8 cellular contexts compared by ENCODE assay signal in genomic region chr20:48904566-48905321, GRCh38. TPM values are rescaled to one million over a fixed set of nuclear protein-coding genes. Genes with fewer than 3 reads are reported as not detected.
A peak's percentile ranks its signal among the peaks of the same experiment; 100 is the strongest.
DNase-seq lines count a peak whose midpoint lies in the region; ATAC-seq and TF ChIP-seq lines count a peak whose summit lies in the region.

No MANE protein-coding gene starts in this region.

- H3K4me3 ChIP-seq in H7 (ENCODE audit: insufficient read depth, low read depth, low read length) (0 out of 2 replicates have a peak overlapping the region, but pooled peaks have one; percentile 0), mucosa of descending colon (no peak overlapping the region)

- peaks cover 10% of the 10 kb centered on the region for H3K4me1 Mint-ChIP-seq in endothelial cell (ENCODE audit: unreplicated experiment)

- H3K4me3 Mint-ChIP-seq in endothelial cell (ENCODE audit: unreplicated experiment), result no peak overlapping the region

- intact Hi-C loops in mucosa of descending colon (cut with DNase I, micrococcal nuclease), result loop anchor here (5.0 kb wide), 1 partner anchor 247 kb away; no protein-coding TSS in a partner anchor

- no peaks in the 10 kb centered on the region for H3K9me3 ChIP-seq in mucosa of descending colon

- ATAC-seq in mucosa of descending colon, result peak; percentile 78
- ATAC-seq in GM18502 (IDR thresholded peaks at IDR 0.05; ENCODE audit: poor library complexity, unreplicated experiment), result no peak

- peaks cover 12% of the 10 kb centered on the region for H3K36me3 Mint-ChIP-seq in endothelial cell (ENCODE audit: low read depth, unreplicated experiment)

- H3K27me3 Mint-ChIP-seq in endothelial cell (ENCODE audit: unreplicated experiment), result peaks cover 2% of the 10 kb centered on the region

- H3K9me3 Mint-ChIP-seq in endothelial cell (ENCODE audit: unreplicated experiment), result no peaks in the 10 kb centered on the region

- H3K27me3 ChIP-seq in H7 (ENCODE audit: control insufficient read depth, insufficient read depth, low read length), result no peaks in the 10 kb centered on the region

- peaks cover 5% of the 10 kb centered on the region for H3K4me1 ChIP-seq in mucosa of descending colon (ENCODE audit: low read depth)

- DNase-seq in AML-193 (lab: John Stamatoyannopoulos, UW) (peak; percentile 61 to 78), H7 (peak; percentile 75), NCI-H82 (lab: John Stamatoyannopoulos, UW) (peak; percentile 75), endothelial cell (ENCODE audit: low spot score) (peak; percentile 70), mucosa of descending colon (peak in 2 of 3 donors; percentile 51 to 80)
- peak; percentile 41 to 43 for DNase-seq in activated CD8-positive, alpha-beta memory T cell treated with anti-CD3 and anti-CD28 coated beads for 4 hours (ENCODE audit: low read depth in 2 of 2)
- peak; percentile 47 for DNase-seq in stimulated activated CD8-positive, alpha-beta memory T cell treated with anti-CD3 and anti-CD28 coated beads, Interleukin-7, amount 100 ng/mL, for 24 hours (ENCODE audit: low read depth)

- H3K36me3 ChIP-seq in H7 (replicated peaks; ENCODE audit: control insufficient read depth, insufficient read depth, low read length) (no peaks in the 10 kb centered on the region), mucosa of descending colon (ENCODE audit: low read depth) (no peaks in the 10 kb centered on the region)

- TF ChIP-seq CTCF in endothelial cell (IDR thresholded peaks at IDR 0.05; ENCODE audit: unreplicated experiment) (peak; percentile 92), mucosa of descending colon (IDR thresholded peaks at IDR 0.05) (peak; percentile 77)

- no peak overlapping the region for H3K27ac Mint-ChIP-seq in endothelial cell (ENCODE audit: unreplicated experiment)

RNA-seq across cellular contexts. Expression of gene ARFGEF2, which starts 16.8 kb away (rescaled TPM):
- 17.9 and 20.8 TPM in 2 replicates for total RNA-seq in H7 (2014; rRNA removed; shearing (Covaris generic))
- 20.3 TPM for total RNA-seq in endothelial cell (ENCODE audit: unreplicated experiment)
- total RNA-seq in mucosa of descending colon, result 10 to 100 TPM; 46.2 to 73.8 (median 68.0) TPM
